In the genomic region with DNA sequence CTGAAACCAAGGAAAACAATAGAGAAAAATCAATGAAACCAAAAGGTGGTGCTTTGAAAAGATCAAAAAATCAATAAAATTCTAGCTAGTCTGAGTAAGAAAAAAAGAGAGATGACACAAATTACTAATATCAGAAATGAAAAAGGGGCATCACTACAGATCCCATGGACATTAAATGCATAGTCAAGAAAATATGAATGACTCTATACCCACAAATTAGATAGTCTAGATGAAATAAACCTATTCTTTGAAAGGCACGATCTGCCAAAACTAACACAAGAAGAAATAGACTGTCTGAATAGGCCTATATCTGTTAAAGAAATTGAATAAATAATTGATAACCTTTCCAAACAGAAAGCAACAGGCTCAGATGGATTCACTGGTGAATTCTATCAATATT, we compare ENCODE assay signal across 1 cellular context.
TF ChIP-seq lines count a peak whose summit lies in the region.

No MANE protein-coding gene starts in this region.

TF ChIP-seq in HepG2, 621 proteins besides CTCF, POLR2A, EP300 and RAD21:
- TF ChIP-seq ZNF382 (CRISPR knock-in tag; IDR thresholded peaks at IDR 0.05; ENCODE audit: borderline replicate concordance) (0 out of 2 replicates have a peak, but pooled peaks have one; percentile 42), KAT2B (IDR thresholded peaks at IDR 0.05; ENCODE audit: borderline replicate concordance, low read depth, low read length) (peak; percentile 89), DRAP1 (CRISPR knock-in tag; IDR thresholded peaks at IDR 0.05) (no peak)
